Comparison of ENCODE assay signal across 11 cellular contexts in the genomic region with DNA sequence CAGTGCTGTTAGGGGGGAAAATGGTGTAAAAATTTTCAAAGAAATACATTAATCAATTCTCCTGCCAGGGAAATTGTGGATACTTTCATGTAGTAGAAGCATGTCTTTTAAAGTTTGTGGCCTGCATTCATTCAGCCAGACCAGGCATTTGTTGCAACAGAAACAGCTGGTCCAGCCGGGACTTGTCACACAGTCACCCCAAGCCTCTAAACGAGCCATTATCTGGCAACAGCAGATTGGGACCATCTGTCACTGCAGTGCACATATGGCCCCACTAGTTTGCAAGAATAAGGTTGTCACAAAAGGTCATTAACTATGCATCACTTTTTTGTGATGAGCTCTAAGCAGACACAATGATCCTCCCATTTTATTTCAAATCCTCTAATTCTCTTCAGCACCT.
DNase-seq lines count a peak whose midpoint lies in the region; ATAC-seq lines count a peak whose summit lies in the region.
"Had no signal": no experiment of that assay in that cellular context is flagged by ENCODE, and none has a peak within 500 bp of the region (broad histone marks: within the 10 kb centered on the region; RNA-seq: fewer than 3 reads in every experiment).

No MANE protein-coding gene starts in this region.

- ATAC-seq in HG03460 (IDR thresholded peaks at IDR 0.05; ENCODE audit: unreplicated experiment): no peak

- DNase-seq in DMS 273 treated with DMSO at 0.1 percent for 48 hours (lab: John Stamatoyannopoulos, UW) (peak; percentile 67), NCI-H69 (lab: John Stamatoyannopoulos, UW) (peak; percentile 93), cerebellum (ENCODE audit: low spot score) (peak; percentile 8), myocyte (ENCODE audit: low read depth) (peak; percentile 88), kidney glomerular epithelial cell (lab: John Stamatoyannopoulos, UW) (no peak), NCI-H2107 treated with DMSO at 0.1 percent for 48 hours (lab: John Stamatoyannopoulos, UW; ENCODE audit: unreplicated experiment) (no peak)
- DNase-seq: activated CD4-positive, alpha-beta T cell treated with anti-CD3 and anti-CD28 coated beads, Interleukin-2, amount 10 ng/mL, durations not matched to agents 24 days and 14 days; activated naive CD4-positive, alpha-beta T cell treated with anti-CD3 and anti-CD28 coated beads, Interleukin-2, amount 50 U/mL, for 16 hours; NCI-H187 treated with DMSO at 0.1 percent for 48 hours; sigmoid colon had no signal

Comparison
In these comparisons a context has a peak if more than half of its experiments do, and no peak if none do; other contexts are left out.
1. DNase-seq: peak in DMS 273 treated with DMSO at 0.1 percent for 48 hours (single experiment), NCI-H69 (single experiment), cerebellum (single experiment) and myocyte (single experiment); none in kidney glomerular epithelial cell (single experiment) and NCI-H2107 treated with DMSO at 0.1 percent for 48 hours (single experiment).